8 cellular contexts compared by ENCODE assay signal in genomic region chr1:224168859-224169380, GRCh38. TPM values are rescaled to one million over a fixed set of nuclear protein-coding genes. Genes with fewer than 3 reads are reported as not detected.
DNase-seq lines count a peak whose midpoint lies in the region; ATAC-seq, FAIRE-seq and TF ChIP-seq lines count a peak whose summit lies in the region.

No MANE protein-coding gene starts in this region.

- H3K4me2 ChIP-seq in GM23248 (ENCODE audit: unreplicated experiment), result peak overlapping the region; percentile 77
- H3K4me2 ChIP-seq in astrocyte (ENCODE audit: low read length), result peak overlapping the region; percentile 64

- H3K27me3 ChIP-seq in GM23248 (replicated peaks; ENCODE audit: insufficient read depth) (no peaks in the 10 kb centered on the region), astrocyte (ENCODE audit: insufficient read depth, low read length) (peaks cover 3% of the 10 kb centered on the region), lower lobe of right lung (ENCODE audit: low read depth) (no peaks in the 10 kb centered on the region)

- TF ChIP-seq CTCF in astrocyte (IDR thresholded peaks at IDR 0.05; ENCODE audit: insufficient read depth, low read depth, low read length) (no peak), lower lobe of right lung (IDR thresholded peaks at IDR 0.05) (no peak)

- FAIRE-seq in astrocyte (lab: Jason Lieb, UNC), result peak; percentile 66

- no peaks in the 10 kb centered on the region for H3K9me3 ChIP-seq in GM23248 (ENCODE audit: low read depth)
- no peaks in the 10 kb centered on the region for H3K9me3 ChIP-seq in astrocyte (ENCODE audit: insufficient read depth, low read depth, low read length)
- H3K9me3 ChIP-seq in lower lobe of right lung, result no peaks in the 10 kb centered on the region

- H3K4me1 ChIP-seq in GM23248 (ENCODE audit: insufficient read depth), result peaks cover 16% of the 10 kb centered on the region
- peaks cover 10% of the 10 kb centered on the region for H3K4me1 ChIP-seq in astrocyte (ENCODE audit: insufficient read depth, low read length)
- peaks cover 18% of the 10 kb centered on the region for H3K4me1 ChIP-seq in lower lobe of right lung

- H3K9me3 Mint-ChIP-seq in astrocyte (ENCODE audit: unreplicated experiment), result no peaks in the 10 kb centered on the region

- H3K4me1 Mint-ChIP-seq in astrocyte (ENCODE audit: low read depth, unreplicated experiment), result peaks cover 14% of the 10 kb centered on the region

- H3K27me3 Mint-ChIP-seq in astrocyte (ENCODE audit: low read depth, unreplicated experiment), result peaks cover 4% of the 10 kb centered on the region

- H3K79me2 ChIP-seq in GM23248 (ENCODE audit: insufficient read depth) (no peaks in the 10 kb centered on the region), astrocyte (ENCODE audit: insufficient read depth, low read length) (no peaks in the 10 kb centered on the region)

- H3K4me3 Mint-ChIP-seq in astrocyte (ENCODE audit: unreplicated experiment), result no peak overlapping the region

- H2AFZ ChIP-seq in GM23248 (peak overlapping the region; percentile 79), astrocyte (ENCODE audit: low read depth, low read length) (no peak overlapping the region)

- WGBS in GM23248 (ENCODE audit: low coverage in 1 of 2, low lambda C conversion rate in 2 of 2, missing lambda C conversion rate in 2 of 2), 2 experiments, result 11 to 14% methylated on average over 5 of the region's 5 CpGs

- H3K36me3 Mint-ChIP-seq in astrocyte (ENCODE audit: low read depth, unreplicated experiment), result no peaks in the 10 kb centered on the region

- H4K20me1 ChIP-seq in GM23248 (ENCODE audit: insufficient read depth) (no peaks in the 10 kb centered on the region), astrocyte (ENCODE audit: insufficient read depth, low read length) (no peaks in the 10 kb centered on the region)

- intact Hi-C loops in lower lobe of right lung (cut with DNase I), result no loop called here

- peak overlapping the region; percentile 54 for H3K4me3 ChIP-seq in GM23248
- no peak overlapping the region for H3K4me3 ChIP-seq in astrocyte (ENCODE audit: insufficient read depth, low read depth, low read length)
- H3K4me3 ChIP-seq in lower lobe of right lung, result no peak overlapping the region

- H3K27ac ChIP-seq in GM23248, result peak overlapping the region; percentile 33
- H3K27ac ChIP-seq in astrocyte (ENCODE audit: low read depth, low read length), result peak overlapping the region; percentile 30
- H3K27ac ChIP-seq in lower lobe of right lung, result peak overlapping the region; percentile 38

- ATAC-seq in GM18499 (IDR thresholded peaks at IDR 0.05; ENCODE audit: insufficient read depth, unreplicated experiment) (peak; percentile 84), lower lobe of right lung (peak; percentile 67 to 87)

- peaks cover 15% of the 10 kb centered on the region for H3F3A ChIP-seq in GM23248 (ENCODE audit: insufficient read depth)

- H3K27ac Mint-ChIP-seq in astrocyte (ENCODE audit: unreplicated experiment), result no peak overlapping the region

- DNase-seq in GM23248 (peak; percentile 66), KG1 (lab: John Stamatoyannopoulos, UW) (peak; percentile 81), astrocyte (ENCODE audit: low read depth) (peak; percentile 97), lower lobe of right lung (no peak), HK-2 (ENCODE audit: unreplicated experiment) (no peak), NCI-H345 treated with DMSO at 0.1 percent for 48 hours (lab: John Stamatoyannopoulos, UW; ENCODE audit: unreplicated experiment) (no peak), NCI-H524 (lab: John Stamatoyannopoulos, UW) (no peak)

- H3K9me2 ChIP-seq in GM23248 (ENCODE audit: insufficient read depth), result no peaks in the 10 kb centered on the region

- in situ Hi-C loops in GM23248 (cut with MboI), result no loop called here

- H3K36me3 ChIP-seq in GM23248 (ENCODE audit: low read depth) (no peaks in the 10 kb centered on the region), astrocyte (ENCODE audit: insufficient read depth, low read length) (no peaks in the 10 kb centered on the region), lower lobe of right lung (no peaks in the 10 kb centered on the region)

- H3K9ac ChIP-seq in GM23248 (peak overlapping the region; percentile 15; the same call in 1 of the 2 replicates), astrocyte (ENCODE audit: low read length) (peak overlapping the region; percentile 8)

RNA-seq across cellular contexts. Expression of gene DEGS1, which starts 14.1 kb away (rescaled TPM):
- 192 and 227 TPM in 2 replicates for total RNA-seq in GM23248 (2014; rRNA removed; shearing (Covaris generic))
- polyA plus RNA-seq in GM23248 (2016; fragmentation: Nextera tagmentation; extraction: Ambion mirVana), result 265 and 275 TPM in 2 replicates
- total RNA-seq in astrocyte (115 and 132 TPM in 2 replicates), lower lobe of right lung (72.0 TPM)

RNA-seq across cellular contexts. Expression of gene FBXO28, which starts 55.0 kb away (rescaled TPM):
- 28.5 and 31.8 TPM in 2 replicates for total RNA-seq in GM23248 (2014; rRNA removed; shearing (Covaris generic))
- 14.9 and 15.5 TPM in 2 replicates for polyA plus RNA-seq in GM23248 (2016; fragmentation: Nextera tagmentation; extraction: Ambion mirVana)
- 28.9 and 32.6 TPM in 2 replicates for total RNA-seq in astrocyte
- total RNA-seq in lower lobe of right lung, result 32.0 TPM

Comparison
In these comparisons a context has a peak if more than half of its experiments do, and no peak if none do; other contexts are left out.
1. DNase-seq: peak in GM23248 (single experiment), KG1 (single experiment) and astrocyte (single experiment); none in lower lobe of right lung (single experiment), HK-2 (single experiment), NCI-H345 treated with DMSO at 0.1 percent for 48 hours (single experiment) and NCI-H524 (0 of 2).
2. Peak in every context shown above with its lines, with median percentiles within 50 percentile points of each other: H3K27ac ChIP-seq.